In the genomic region with DNA sequence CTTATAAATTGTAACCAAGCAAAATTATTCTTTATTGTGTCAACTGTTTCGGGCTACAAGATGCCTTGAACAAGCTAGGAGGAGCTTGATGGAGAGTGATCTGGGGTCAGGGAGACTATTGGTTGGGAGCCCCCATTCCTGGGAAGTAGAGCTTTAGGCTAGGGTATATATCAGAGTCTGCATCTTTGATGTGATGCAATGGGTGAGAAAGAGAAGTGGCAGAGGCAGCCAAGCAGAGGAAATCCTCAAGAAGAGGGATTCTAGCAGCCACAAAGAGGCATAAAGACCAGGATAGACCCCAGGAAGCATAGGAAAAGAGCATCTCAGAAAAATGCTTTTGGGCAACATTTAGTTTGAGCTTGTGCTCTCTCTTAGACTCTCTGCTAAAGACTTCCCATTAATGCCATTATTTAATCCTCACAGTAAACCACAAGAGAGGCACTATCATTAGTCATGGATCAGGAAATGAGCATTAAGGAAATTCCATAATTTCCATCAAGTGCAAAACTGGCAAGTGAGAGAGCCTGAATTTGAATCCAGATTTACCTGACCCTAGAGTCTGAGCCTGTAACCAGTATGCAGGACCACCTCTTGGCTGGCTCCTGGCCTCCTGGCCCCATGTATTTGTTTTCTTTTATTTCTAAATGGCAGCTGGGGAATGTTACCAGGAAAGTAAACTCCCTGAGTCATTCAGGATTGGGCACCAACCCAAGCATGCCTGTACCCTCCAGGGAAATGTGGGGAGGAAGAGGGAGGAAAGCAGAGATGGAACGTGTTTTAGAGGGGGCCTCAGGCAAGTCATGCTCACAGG, we compare ENCODE assay signal across 8 cellular contexts.
DNase-seq lines count a peak whose midpoint lies in the region; ATAC-seq, FAIRE-seq and TF ChIP-seq lines count a peak whose summit lies in the region.

No MANE protein-coding gene starts in this region.

- H2AFZ ChIP-seq in PC-9 = peak overlapping the region; percentile 18

- H3K4me2 ChIP-seq in PC-9 = peak overlapping the region; percentile 54

- ATAC-seq in pancreas = peak; percentile 72 to 94 (median 88)
- no peak for ATAC-seq in GM18520 (IDR thresholded peaks at IDR 0.05; ENCODE audit: unreplicated experiment)
- ATAC-seq in GM19452 (IDR thresholded peaks at IDR 0.05; ENCODE audit: unreplicated experiment) = no peak

- H3K9me3 ChIP-seq in PC-9 (ENCODE audit: insufficient read depth, low read depth) = peaks cover 16% of the 10 kb centered on the region; the same call in 1 of the 2 replicates
- H3K9me3 ChIP-seq in esophagus squamous epithelium = no peaks in the 10 kb centered on the region
- no peaks in the 10 kb centered on the region for H3K9me3 ChIP-seq in pancreas

- TSS peak; percentile 49 for BruUV-seq in PC-9 (replicated peaks; lab: Mats Ljungman, UMichigan)

- peak; percentile 51 for DNase-seq in DMS79 (lab: John Stamatoyannopoulos, UW)
- DNase-seq in PC-9 = peak; percentile 85 to 94
- no peak for DNase-seq in esophagus squamous epithelium (lab: John Stamatoyannopoulos, UW)
- peak in 5 of 6 donors; percentile 44 to 57 (median 52) for DNase-seq in pancreas
- no peak for DNase-seq in medulla oblongata (ENCODE audit: extremely low spot score)
- DNase-seq in central memory CD4-positive, alpha-beta T cell = no peak

- TF ChIP-seq CTCF in PC-9 (conservative IDR thresholded peaks at IDR 0.05) (no peak), esophagus squamous epithelium (IDR thresholded peaks at IDR 0.05) (no peak), pancreas (IDR thresholded peaks at IDR 0.05) (no peak)

- intact Hi-C loops in PC-9 (cut with micrococcal nuclease; ENCODE audit: unreplicated experiment) = loop anchor here (1.0 kb wide), 1 partner anchor 37 kb away; no protein-coding TSS in a partner anchor
- intact Hi-C loops in esophagus squamous epithelium (cut with DNase I) = no loop called here
- intact Hi-C loops in pancreas (cut with DNase I) = no loop called here

- no peak for FAIRE-seq in pancreas (lab: Jason Lieb, UNC)

- CTCF ChIA-PET in PC-9 (lab: Charles Lee) = interaction anchor here (0.7 to 2.0 kb wide), 4 partner anchors 60 to 1544 kb away, joined by 3 to 6 read pairs (median 4); no protein-coding TSS in a partner anchor

- H3K79me2 ChIP-seq in PC-9 (ENCODE audit: low read depth) = no peaks in the 10 kb centered on the region

- H4K20me1 ChIP-seq in PC-9 (ENCODE audit: insufficient read depth) = no peaks in the 10 kb centered on the region

- POLR2A ChIA-PET in PC-9 (lab: Charles Lee; ENCODE audit: unreplicated experiment) = interaction anchor here (0.5 to 0.8 kb wide), 5 partner anchors 29 to 396 kb away, joined by 4 to 8 read pairs (median 6); partner anchors contain the start of gene RPL22L1

- peaks cover 44% of the 10 kb centered on the region for H3K4me1 ChIP-seq in PC-9 (replicated peaks; ENCODE audit: insufficient read depth)
- peaks cover 0 to 31% (median 16%) of the 10 kb centered on the region in 3 donors for H3K4me1 ChIP-seq in esophagus squamous epithelium
- peaks cover 0 to 14% (median 7%) of the 10 kb centered on the region in 3 donors for H3K4me1 ChIP-seq in pancreas

- WGBS in esophagus squamous epithelium, 2 donors = 29 to 36% methylated on average over 2 of the region's 2 CpGs
- WGBS in pancreas, 2 donors = 48 to 49% methylated on average over 2 of the region's 2 CpGs

- H3K27ac ChIP-seq in PC-9 = peak overlapping the region; percentile 83
- peak overlapping the region in 3 of 4 donors; percentile 19 to 50 (median 49) for H3K27ac ChIP-seq in esophagus squamous epithelium
- H3K27ac ChIP-seq in pancreas = peak overlapping the region in 1 of 4 donors; percentile 13

- no peaks in the 10 kb centered on the region for H3K9me2 ChIP-seq in PC-9 (ENCODE audit: insufficient read depth)

- no peak for TF ChIP-seq POLR2A in esophagus squamous epithelium (IDR thresholded peaks at IDR 0.05)

- no peaks in the 10 kb centered on the region for H3K27me3 ChIP-seq in PC-9 (ENCODE audit: insufficient read depth, low read depth)
- no peaks in the 10 kb centered on the region for H3K27me3 ChIP-seq in esophagus squamous epithelium
- H3K27me3 ChIP-seq in pancreas = no peaks in the 10 kb centered on the region

- H3K4me3 ChIP-seq in PC-9 (no peak overlapping the region), esophagus squamous epithelium (no peak overlapping the region), pancreas (no peak overlapping the region)

- H3K36me3 ChIP-seq in PC-9 (ENCODE audit: low read depth) = 0 out of 2 replicates have a peak, but pooled peaks cover 3% of the 10 kb centered on the region
- no peaks in the 10 kb centered on the region for H3K36me3 ChIP-seq in esophagus squamous epithelium
- H3K36me3 ChIP-seq in pancreas = no peaks in the 10 kb centered on the region

- H3F3A ChIP-seq in PC-9 (ENCODE audit: insufficient read depth, low read depth) = peaks cover 24% of the 10 kb centered on the region

Comparison
In these comparisons a context has a peak if more than half of its experiments do, and no peak if none do; other contexts are left out.
1. DNase-seq: peak in DMS79 (single experiment), PC-9 (2 of 2) and pancreas (5 of 6); none in esophagus squamous epithelium (single experiment), medulla oblongata (single experiment) and central memory CD4-positive, alpha-beta T cell (single experiment).
2. ATAC-seq: peak in pancreas (4 of 4); none in GM18520 (single experiment) and GM19452 (single experiment).